In genomic region chr13:98216135-98216565, GRCh38 we compare ENCODE assay signal across 8 cellular contexts. TPM values are rescaled to one million over a fixed set of nuclear protein-coding genes. Genes with fewer than 3 reads are reported as not detected.
DNase-seq lines count a peak whose midpoint lies in the region; ATAC-seq and TF ChIP-seq lines count a peak whose summit lies in the region.

No MANE protein-coding gene starts in this region.

- TF ChIP-seq CTCF in fibroblast of villous mesenchyme (IDR thresholded peaks at IDR 0.05; ENCODE audit: insufficient read depth, low read depth, low read length) = no peak

- no peak for TF ChIP-seq POLR2A in erythroblast (IDR thresholded peaks at IDR 0.05; ENCODE audit: low read length)

- H3K4me3 ChIP-seq in fibroblast of villous mesenchyme (ENCODE audit: low read depth, low read length) = no peak overlapping the region

- DNase-seq in RPMI7951 (ENCODE audit: low read depth) (peak; percentile 84), fibroblast of villous mesenchyme (ENCODE audit: low read depth) (peak; percentile 80), smooth muscle cell of the brain vasculature (ENCODE audit: low read depth, low spot score) (peak; percentile 74), erythroblast (lab: John Stamatoyannopoulos, UW) (no peak), GM19240 (ENCODE audit: insufficient read length, low spot score) (no peak), islet precursor cell (no peak)
- no peak for DNase-seq in activated naive CD4-positive, alpha-beta T cell treated with anti-CD3 and anti-CD28 coated beads, Interleukin-2, amount 50 U/mL, for 16 hours

- peak; percentile 21 for ATAC-seq in GM19351 (IDR thresholded peaks at IDR 0.05; ENCODE audit: unreplicated experiment)

RNA-seq across cellular contexts. Expression of gene RNF113B, which starts 39.1 kb away (rescaled TPM):
- total RNA-seq in RPMI7951 (2014; rRNA removed; shearing (Covaris generic)) = not detected in 2 replicates
- total RNA-seq in fibroblast of villous mesenchyme = not detected in 2 replicates

Comparison
In these comparisons a context has a peak if more than half of its experiments do, and no peak if none do; other contexts are left out.
1. DNase-seq: peak in RPMI7951 (single experiment), fibroblast of villous mesenchyme (single experiment) and smooth muscle cell of the brain vasculature (single experiment); none in erythroblast (0 of 2), activated naive CD4-positive, alpha-beta T cell treated with anti-CD3 and anti-CD28 coated beads, Interleukin-2, amount 50 U/mL, for 16 hours (single experiment), GM19240 (single experiment) and islet precursor cell (single experiment).